Comparison of ENCODE assay signal across 20 cellular contexts in the genomic region with DNA sequence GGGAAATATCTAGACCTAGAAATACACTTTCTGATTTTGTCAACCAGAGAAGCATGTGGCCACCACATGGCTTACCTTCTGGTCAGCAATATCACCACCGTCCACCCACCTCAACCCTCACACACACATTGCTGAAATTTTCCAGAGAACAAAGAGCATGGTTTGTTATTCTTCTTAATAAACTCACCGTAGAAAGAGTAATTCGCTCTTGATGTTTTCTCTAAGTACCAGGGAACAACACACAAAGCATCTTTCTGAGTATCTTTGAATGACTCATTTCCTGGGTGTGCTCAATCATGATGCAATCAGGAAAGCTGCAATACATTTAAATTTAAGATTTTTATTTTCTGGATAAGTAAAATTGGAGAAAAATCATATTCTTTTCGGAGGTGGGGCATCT. TPM values are rescaled to one million over a fixed set of nuclear protein-coding genes. Genes with fewer than 3 reads are reported as not detected.
DNase-seq lines count a peak whose midpoint lies in the region; TF ChIP-seq lines count a peak whose summit lies in the region.
"Had no signal": no experiment of that assay in that cellular context is flagged by ENCODE, and none has a peak within 500 bp of the region (broad histone marks: within the 10 kb centered on the region; RNA-seq: fewer than 3 reads in every experiment).

No MANE protein-coding gene starts in this region.

- CTCF ChIA-PET in HEK293T (lab: Yijun Ruan, JAX): no interaction called here

- H3K9ac ChIP-seq in BLaER1 treated with 17β-estradiol and CSF1 and Interleukin-3, amounts not matched to agents 10 nM and 100 nM: no peak overlapping the region
- H3K9ac ChIP-seq: KMS-11 had no signal

- POLR2A ChIA-PET in HEK293T (lab: Yijun Ruan, JAX): no interaction called here

- H3K4me1 ChIP-seq in BLaER1 treated with 17β-estradiol and CSF1 and Interleukin-3, amounts not matched to agents 10 nM and 100 nM: peaks cover 0 to 11% (median 2%) of the 10 kb centered on the region in 10 experiments; a peak in 7 of 20 replicates
- H3K4me1 ChIP-seq: left ventricle myocardium inferior, tibial nerve had no signal

- DNase-seq in HT1080 (ENCODE audit: low read depth) (peak; percentile 42), amniotic epithelial cell (ENCODE audit: low read depth) (peak; percentile 49), foreskin melanocyte (peak; percentile 50), HEK293T (ENCODE audit: extremely low spot score) (no peak), GM19240 (ENCODE audit: insufficient read length, low spot score) (no peak), middle frontal gyrus (ENCODE audit: extremely low spot score, low spot score) (no peak), NCI-H1417 treated with DMSO at 0.1 percent for 48 hours (lab: John Stamatoyannopoulos, UW) (no peak)
- DNase-seq: activated effector memory CD4-positive, alpha-beta T cell treated with anti-CD3 and anti-CD28 coated beads, Interleukin-2, amount 50 U/mL, for 16 hours; C1 segment of cervical spinal cord; hypothalamus; left ventricle myocardium inferior; NCI-H187; SHP77 treated with DMSO at 0.1 percent for 48 hours; stimulated activated CD4-positive, alpha-beta T cell treated with anti-CD3 and anti-CD28 coated beads, Interleukin-2, amount 100 ng/mL, for 24 hours; stimulated activated CD8-positive, alpha-beta memory T cell treated with anti-CD3 and anti-CD28 coated beads, Interleukin-4, amount 100 ng/mL, for 48 hours had no signal

- H3K36me3 ChIP-seq in BLaER1 treated with 17β-estradiol and CSF1 and Interleukin-3, amounts not matched to agents 10 nM and 100 nM: no peaks in the 10 kb centered on the region
- H3K36me3 ChIP-seq: left ventricle myocardium inferior, tibial nerve had no signal

- H3K4me3 ChIP-seq in BLaER1 treated with 17β-estradiol and CSF1 and Interleukin-3, amounts not matched to agents 10 nM and 100 nM: no peak overlapping the region
- H3K4me3 ChIP-seq: left ventricle myocardium inferior, tibial nerve had no signal

- H3K27ac ChIP-seq in BLaER1 treated with 17β-estradiol and CSF1 and Interleukin-3, amounts not matched to agents 10 nM and 100 nM: no peak overlapping the region
- H3K27ac ChIP-seq: KMS-11, left ventricle myocardium inferior, tibial nerve had no signal

- H3K9me3 ChIP-seq in BLaER1 treated with 17β-estradiol and CSF1 and Interleukin-3, amounts not matched to agents 10 nM and 100 nM (replicated peaks in 1 of 11): no peaks in the 10 kb centered on the region
- H3K9me3 ChIP-seq: left ventricle myocardium inferior, tibial nerve had no signal

- peak overlapping the region in 6 of 11 experiments; percentile 3 to 60 (median 29); a peak in 10 of 22 replicates for H3K4me2 ChIP-seq in BLaER1 treated with 17β-estradiol and CSF1 and Interleukin-3, amounts not matched to agents 10 nM and 100 nM
- H3K4me2 ChIP-seq: KMS-11 had no signal

- H4K20me1 ChIP-seq in BLaER1 treated with 17β-estradiol and CSF1 and Interleukin-3, amounts not matched to agents 10 nM and 100 nM: no peaks in the 10 kb centered on the region

- H3K27me3 ChIP-seq in BLaER1 treated with 17β-estradiol and CSF1 and Interleukin-3, amounts not matched to agents 10 nM and 100 nM: no peaks in the 10 kb centered on the region
- H3K27me3 ChIP-seq: tibial nerve had no signal

TF ChIP-seq in HEK293T, 16 proteins besides CTCF, POLR2A, EP300 and RAD21:
- no peak for TF ChIP-seq BHLHE40 (IDR thresholded peaks at IDR 0.05; ENCODE audit: borderline replicate concordance)
- TF ChIP-seq FOXM1 (IDR thresholded peaks at IDR 0.05; ENCODE audit: borderline replicate concordance): no peak
- TF ChIP-seq, protein P1, sequence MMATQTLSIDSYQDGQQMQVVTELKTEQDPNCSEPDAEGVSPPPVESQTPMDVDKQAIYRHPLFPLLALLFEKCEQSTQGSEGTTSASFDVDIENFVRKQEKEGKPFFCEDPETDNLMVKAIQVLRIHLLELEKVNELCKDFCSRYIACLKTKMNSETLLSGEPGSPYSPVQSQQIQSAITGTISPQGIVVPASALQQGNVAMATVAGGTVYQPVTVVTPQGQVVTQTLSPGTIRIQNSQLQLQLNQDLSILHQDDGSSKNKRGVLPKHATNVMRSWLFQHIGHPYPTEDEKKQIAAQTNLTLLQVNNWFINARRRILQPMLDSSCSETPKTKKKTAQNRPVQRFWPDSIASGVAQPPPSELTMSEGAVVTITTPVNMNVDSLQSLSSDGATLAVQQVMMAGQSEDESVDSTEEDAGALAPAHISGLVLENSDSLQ (IDR thresholded peaks at IDR 0.05): no peak
- TF ChIP-seq NFRKB (IDR thresholded peaks at IDR 0.05): no peak
- no peak for TF ChIP-seq HDGF (IDR thresholded peaks at IDR 0.05; ENCODE audit: borderline replicate concordance)
- TF ChIP-seq CTBP1 (IDR thresholded peaks at IDR 0.05; ENCODE audit: borderline replicate concordance): no peak
- no peak for TF ChIP-seq ARNT (IDR thresholded peaks at IDR 0.05)
- TF ChIP-seq SUZ12 (IDR thresholded peaks at IDR 0.05): no peak
- TF ChIP-seq FOXK2 (IDR thresholded peaks at IDR 0.05): no peak
- no peak for TF ChIP-seq TARDBP (IDR thresholded peaks at IDR 0.05)

RNA-seq across cellular contexts. Expression of a gene that starts 24.7 kb away (rescaled TPM):
- total RNA-seq in HT1080 (2014; rRNA removed; shearing (Covaris generic)): 0.32 TPM in 1 of 2 replicates, not detected in the other
- polyA plus RNA-seq in HT1080 (2015; cell fraction: cytosol; rRNA removed): 0.19 and 0.31 TPM in 2 replicates
- 0.67 and 0.88 TPM in 2 replicates for polyA plus RNA-seq in HT1080 (2015; cell fraction: nucleus; rRNA removed)
- total RNA-seq: G401; left ventricle myocardium inferior; natural killer cell treated with Interleukin-12 subunit alpha and Interleukin-12 subunit beta and Interleukin-15 and Interleukin-18, amount 100 ng/mL, for 72 hours had no signal

Comparison
In these comparisons a context has a peak if more than half of its experiments do, and no peak if none do; other contexts are left out.
1. DNase-seq: peak in HT1080 (single experiment), amniotic epithelial cell (single experiment) and foreskin melanocyte (single experiment); none in HEK293T (single experiment), GM19240 (single experiment), middle frontal gyrus (single experiment) and NCI-H1417 treated with DMSO at 0.1 percent for 48 hours (single experiment).